In the genomic region with DNA sequence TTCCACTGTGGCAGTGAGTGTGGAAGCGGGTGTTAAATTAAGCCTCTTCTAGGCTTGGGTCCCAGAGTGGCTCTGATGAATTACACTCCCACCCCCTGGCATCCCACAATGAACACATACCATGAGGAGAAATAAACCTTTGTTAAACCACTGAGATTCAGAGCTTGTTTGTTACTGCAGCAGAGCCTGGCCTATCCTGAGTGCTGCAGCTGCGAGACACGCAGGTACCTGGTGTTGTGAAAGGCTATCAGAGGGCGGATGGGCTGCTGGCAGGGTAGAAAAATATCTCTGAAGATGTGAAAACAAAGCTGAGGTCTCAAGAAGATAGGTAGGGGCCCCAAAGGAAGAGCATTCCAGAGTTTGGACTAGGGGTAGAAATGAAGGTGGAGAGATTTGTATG, we compare ENCODE assay signal across 2 cellular contexts.
TF ChIP-seq lines count a peak whose summit lies in the region.

No MANE protein-coding gene starts in this region.

TF ChIP-seq in K562, 482 proteins besides CTCF, POLR2A, EP300 and RAD21:
- TF ChIP-seq MTA1 (IDR thresholded peaks at IDR 0.05; ENCODE audit: borderline replicate concordance) (no peak), MECOM (CRISPR knock-in tag; IDR thresholded peaks at IDR 0.05) (no peak), ZNF12 (CRISPR knock-in tag; IDR thresholded peaks at IDR 0.05) (peak; percentile 79), HDAC3 (IDR thresholded peaks at IDR 0.05; ENCODE audit: borderline replicate concordance, partially characterized antibody) (no peak)

TF ChIP-seq in H1, 55 proteins besides CTCF, POLR2A, EP300 and RAD21:
- TF ChIP-seq RNF2 (IDR thresholded peaks at IDR 0.05; ENCODE audit: borderline replicate concordance, low read depth, low read length, missing control alignments, poor library complexity, severe bottlenecking) (no peak), ZNF274 (IDR thresholded peaks at IDR 0.05; ENCODE audit: borderline replicate concordance, extremely low read depth, low read length) (no peak), SUZ12 (IDR thresholded peaks at IDR 0.05; ENCODE audit: low read length) (no peak), BCL11A (IDR thresholded peaks at IDR 0.05; ENCODE audit: low read depth in 2 of 2, low read length in 2 of 2) (no peak), KDM5A (IDR thresholded peaks at IDR 0.05; ENCODE audit: low read length) (no peak), ASH2L (IDR thresholded peaks at IDR 0.05; ENCODE audit: low read length) (no peak), CEBPB (IDR thresholded peaks at IDR 0.05; ENCODE audit: low read depth, low read length) (no peak), E2F6 (IDR thresholded peaks at IDR 0.05) (no peak), SAP30 (IDR thresholded peaks at IDR 0.05; ENCODE audit: insufficient read depth, insufficient replicate concordance, low read length) (no peak), TEAD4 (IDR thresholded peaks at IDR 0.05; ENCODE audit: low read depth, low read length) (no peak)
- TF ChIP-seq, protein P1, sequence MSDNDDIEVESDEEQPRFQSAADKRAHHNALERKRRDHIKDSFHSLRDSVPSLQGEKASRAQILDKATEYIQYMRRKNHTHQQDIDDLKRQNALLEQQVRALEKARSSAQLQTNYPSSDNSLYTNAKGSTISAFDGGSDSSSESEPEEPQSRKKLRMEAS (IDR thresholded peaks at IDR 0.05) = no peak
